ENCODE assay signal across 8 cellular contexts in the genomic region with DNA sequence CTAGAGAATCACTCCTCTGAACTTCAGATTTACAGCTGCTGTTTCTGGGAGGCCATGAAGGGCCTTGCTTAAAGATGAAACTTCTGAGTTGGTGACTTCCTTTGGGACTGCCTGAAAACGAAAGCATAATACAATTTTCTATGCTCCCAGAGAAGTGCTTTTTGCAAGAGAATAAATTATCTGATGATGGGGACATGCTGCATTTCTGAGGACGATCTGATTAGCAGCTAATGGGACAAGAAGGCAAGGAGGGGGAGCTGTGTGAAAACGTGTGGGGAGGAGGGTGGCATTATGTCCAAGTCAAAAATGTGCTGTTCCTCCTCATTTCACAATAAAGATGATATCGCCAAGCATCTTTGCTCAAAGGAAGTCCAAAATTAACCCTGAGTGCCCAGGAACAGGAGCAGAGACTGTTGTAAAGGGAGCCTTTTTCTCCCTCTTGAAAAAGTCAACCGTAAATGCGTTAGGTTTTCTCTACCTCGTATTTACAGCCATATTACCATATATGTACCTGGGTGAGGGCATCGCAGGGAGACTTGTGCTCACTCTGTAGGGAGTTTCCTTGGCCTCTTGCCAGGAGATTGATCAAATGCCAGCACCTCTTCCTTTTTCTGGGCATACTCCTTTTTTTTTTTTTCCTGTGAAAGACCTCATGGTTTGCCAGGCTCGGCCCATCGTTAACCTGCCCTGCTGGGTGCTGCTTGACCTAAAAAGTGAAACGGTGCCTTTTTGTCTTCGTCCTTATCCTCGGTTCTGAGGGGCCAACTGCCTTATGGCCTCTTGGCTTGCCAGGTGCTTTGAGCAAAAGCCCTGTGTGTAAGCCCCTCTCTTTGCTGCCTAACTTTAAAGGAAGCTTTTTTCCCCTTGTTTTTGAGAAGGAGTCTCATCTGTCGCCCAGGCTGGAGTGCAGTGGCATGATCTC. TPM values are rescaled to one million over a fixed set of nuclear protein-coding genes. Genes with fewer than 3 reads are reported as not detected.
DNase-seq lines count a peak whose midpoint lies in the region; ATAC-seq and TF ChIP-seq lines count a peak whose summit lies in the region.

No MANE protein-coding gene starts in this region.

- H2AFZ ChIP-seq in H9 (ENCODE audit: low read length) = no peak overlapping the region

- no peak overlapping the region for H3K14ac ChIP-seq in H9 (ENCODE audit: insufficient read depth, low read length)

- H3K36me3 Mint-ChIP-seq in H9 (ENCODE audit: insufficient read depth in 1 of 3, low read depth in 3 of 3) = no peaks in the 10 kb centered on the region
- H3K36me3 Mint-ChIP-seq in chondrocyte (ENCODE audit: low read depth) = peaks cover 4% of the 10 kb centered on the region
- H3K36me3 Mint-ChIP-seq in nephron (ENCODE audit: low read depth) = peaks cover 20% of the 10 kb centered on the region

- H2BK120ac ChIP-seq in H9 (ENCODE audit: low read depth, low read length, poor library complexity, severe bottlenecking) = no peak overlapping the region

- H3K4me1 Mint-ChIP-seq in H9 (peaks cover 5 to 25% of the 10 kb centered on the region in 2 experiments), chondrocyte (ENCODE audit: low read depth) (peaks cover 46% of the 10 kb centered on the region), nephron (peaks cover 67% of the 10 kb centered on the region)

- H3K9me3 ChIP-seq in H9 (ENCODE audit: control insufficient read depth, low read depth, low read length) = no peaks in the 10 kb centered on the region

- no peak overlapping the region for H4K91ac ChIP-seq in H9 (ENCODE audit: insufficient read length, low read depth, low read length)

- no peak for DNase-seq in H9
- DNase-seq in SK-N-DZ (ENCODE audit: low spot score) = peak; percentile 88
- no peak for DNase-seq in chondrocyte (ENCODE audit: low spot score)
- DNase-seq in middle frontal gyrus (ENCODE audit: extremely low spot score, low spot score) = no peak
- no peak for DNase-seq in NCI-H526 treated with DMSO at 0.1 percent for 48 hours (lab: John Stamatoyannopoulos, UW)
- no peak for DNase-seq in D341Med (ENCODE audit: low spot score)

- no peak overlapping the region for H3K4ac ChIP-seq in H9 (ENCODE audit: low read depth, low read length)

- no peak overlapping the region for H2AK5ac ChIP-seq in H9 (ENCODE audit: insufficient read length, low read length)

- H2BK15ac ChIP-seq in H9 (ENCODE audit: low read depth, low read length) = no peak overlapping the region

- no peak overlapping the region for H3K4me2 ChIP-seq in H9 (ENCODE audit: insufficient read depth, insufficient read length, low read length)

- no peaks in the 10 kb centered on the region for H4K20me1 ChIP-seq in H9 (ENCODE audit: control insufficient read depth, insufficient read depth, insufficient read length)

- H3K27me3 ChIP-seq in H9 (ENCODE audit: insufficient read depth, low read length) = no peaks in the 10 kb centered on the region

- H3K79me1 ChIP-seq in H9 (ENCODE audit: insufficient read depth, low read depth, low read length, poor library complexity, severe bottlenecking) = no peaks in the 10 kb centered on the region

- H2BK5ac ChIP-seq in H9 (ENCODE audit: insufficient read length, low read length) = no peak overlapping the region

- H3K23me2 ChIP-seq in H9 (ENCODE audit: insufficient read length, low read depth, low read length, poor library complexity, severe bottlenecking) = no peaks in the 10 kb centered on the region

- no peak for ATAC-seq in HG03135 (IDR thresholded peaks at IDR 0.05; ENCODE audit: unreplicated experiment)

- H3K23ac ChIP-seq in H9 (ENCODE audit: insufficient read length, low read depth, low read length) = no peak overlapping the region

- peaks cover 4% of the 10 kb centered on the region; the same call in 1 of the 2 replicates for H3K4me1 ChIP-seq in H9 (ENCODE audit: insufficient read depth, low read length)

- no peak overlapping the region for H3T11ph ChIP-seq in H9 (ENCODE audit: low read length)

- no peak for TF ChIP-seq CTCF in H9 (conservative IDR thresholded peaks at IDR 0.05)
- no peak for TF ChIP-seq CTCF in chondrocyte (IDR thresholded peaks at IDR 0.05)
- TF ChIP-seq CTCF in nephron (IDR thresholded peaks at IDR 0.05; ENCODE audit: unreplicated experiment in 3 of 3) = no peak

- no peak overlapping the region for H3K18ac ChIP-seq in H9 (ENCODE audit: insufficient read length, low read depth, low read length)

- H4K8ac ChIP-seq in H9 (replicated peaks; ENCODE audit: insufficient read length, low read depth, low read length) = no peak overlapping the region

- H3K4me3 Mint-ChIP-seq in H9 (no peak overlapping the region), chondrocyte (ENCODE audit: unreplicated experiment) (peak overlapping the region; percentile 13), nephron (peak overlapping the region; percentile 59 to 71 (median 70))

- no peak overlapping the region for H2BK12ac ChIP-seq in H9 (ENCODE audit: insufficient read length, low read depth, low read length)

- H3K27ac ChIP-seq in H9 (ENCODE audit: insufficient read length, low read depth, low read length) = no peak overlapping the region

- H3K9me3 Mint-ChIP-seq in H9 = no peaks in the 10 kb centered on the region
- H3K9me3 Mint-ChIP-seq in chondrocyte (ENCODE audit: low read depth) = no peaks in the 10 kb centered on the region
- H3K9me3 Mint-ChIP-seq in nephron = no peaks in the 10 kb centered on the region

- H2BK20ac ChIP-seq in H9 (ENCODE audit: low read depth, low read length, poor library complexity, severe bottlenecking) = no peak overlapping the region

- no CpG with 5 or more reads among the region's 14 CpGs for WGBS in H9 (ENCODE audit: extremely low coverage, insufficient read length, low lambda C conversion rate)

- H3K79me2 ChIP-seq in H9 (ENCODE audit: insufficient read depth, low read length) = no peaks in the 10 kb centered on the region

- no peak overlapping the region for H3K56ac ChIP-seq in H9 (ENCODE audit: insufficient read length, low read depth, low read length)

- no peak overlapping the region for H3K9ac ChIP-seq in H9 (ENCODE audit: extremely low read depth, insufficient read length, low read length)

- H4K5ac ChIP-seq in H9 (ENCODE audit: insufficient read length, low read depth, low read length) = no peak overlapping the region

- H3K27ac Mint-ChIP-seq in H9 (peak overlapping the region in 2 of 3 experiments; percentile 67 to 75; a peak in 2 of 7 replicates), chondrocyte (ENCODE audit: unreplicated experiment) (peak overlapping the region; percentile 58), nephron (peak overlapping the region; percentile 91 to 96 (median 95))

- H3K27me3 Mint-ChIP-seq in H9 (ENCODE audit: low read depth) (no peaks in the 10 kb centered on the region), chondrocyte (ENCODE audit: low read depth) (no peaks in the 10 kb centered on the region), nephron (ENCODE audit: low read depth) (no peaks in the 10 kb centered on the region)

RNA-seq across cellular contexts. Expression of gene ITPR1, which starts 11.5 kb away (rescaled TPM):
- 1.8 and 4.2 TPM in 2 replicates for total RNA-seq in H9 (2021)
- polyA plus RNA-seq in SK-N-DZ (2014; cell fraction: cytosol; rRNA removed) = 12.7 and 22.0 TPM in 2 replicates
- 34.3 and 39.4 TPM in 2 replicates for polyA plus RNA-seq in SK-N-DZ (2014; cell fraction: nucleus; rRNA removed)
- total RNA-seq in chondrocyte = 44.7 to 77.9 TPM (median 45.0 TPM) in 3 replicates

RNA-seq across cellular contexts. Expression of gene SUMF1, which starts 37.5 kb away (rescaled TPM):
- total RNA-seq in H9 (2021) (9.5 and 10.6 TPM in 2 replicates), chondrocyte (33.0 to 48.5 TPM (median 33.6 TPM) in 3 replicates)
- 25.8 and 27.2 TPM in 2 replicates for polyA plus RNA-seq in SK-N-DZ (2014; cell fraction: cytosol; rRNA removed)
- polyA plus RNA-seq in SK-N-DZ (2014; cell fraction: nucleus; rRNA removed) = 12.5 and 13.7 TPM in 2 replicates

Comparison
In these comparisons a context has a peak if more than half of its experiments do, and no peak if none do; other contexts are left out.
1. H3K4me3 Mint-ChIP-seq: peak in chondrocyte (single experiment) and nephron (3 of 3); none in H9 (0 of 2).
2. Peak in every context shown above with its lines, with median percentiles within 50 percentile points of each other: H3K27ac Mint-ChIP-seq.